25 cellular contexts compared by ENCODE assay signal in genomic region chr3:54577313-54577712, GRCh38.
"Had no signal": no experiment of that assay in that cellular context is flagged by ENCODE, and none has a peak within 500 bp of the region (broad histone marks: within the 10 kb centered on the region; RNA-seq: fewer than 3 reads in every experiment).

No MANE protein-coding gene starts in this region.

- H3K9me3 ChIP-seq: esophagus squamous epithelium, ovary, psoas muscle, testis had no signal

- FAIRE-seq: endothelial cell of umbilical vein, frontal cortex, small intestine had no signal

- ATAC-seq: left lobe of liver, natural killer cell, right cardiac atrium had no signal

- H3K27ac ChIP-seq: coronary artery, esophagus squamous epithelium, ovary, psoas muscle, testis, tibial artery had no signal

- H3K4me1 ChIP-seq: esophagus squamous epithelium, psoas muscle, testis, tibial artery had no signal

- DNase-seq: dermis blood vessel endothelial cell; effector memory CD4-positive, alpha-beta T cell; esophagus squamous epithelium; hypothalamus; immature natural killer cell; islet precursor cell; natural killer cell; occipital lobe; ovary; posterior cingulate gyrus; psoas muscle; right cardiac atrium; small intestine; stimulated activated CD4-positive, alpha-beta T cell treated with anti-CD3 and anti-CD28 coated beads, Interleukin-15, amount 100 ng/mL, for 24 hours; stimulated activated CD4-positive, alpha-beta T cell treated with anti-CD3 and anti-CD28 coated beads, Interleukin-4, amount 100 ng/mL, for 1 hour; stimulated activated CD8-positive, alpha-beta memory T cell treated with anti-CD3 and anti-CD28 coated beads, Interleukin-4, amount 100 ng/mL, for 48 hours; stimulated activated naive CD4-positive, alpha-beta T cell treated with Interleukin-2 at 50 U/mL for 16 hours; substantia nigra; testis; tibial artery had no signal

- H3K36me3 ChIP-seq: esophagus squamous epithelium, ovary, tibial artery had no signal

- H3K27me3 ChIP-seq: esophagus squamous epithelium, ovary, testis, tibial artery had no signal

- H3K4me3 ChIP-seq: coronary artery, esophagus squamous epithelium, lung, ovary, psoas muscle, testis, tibial artery had no signal
